15 cellular contexts compared by ENCODE assay signal in genomic region chr7:18445483-18445882, GRCh38. TPM values are rescaled to one million over a fixed set of nuclear protein-coding genes. Genes with fewer than 3 reads are reported as not detected.
"Had no signal": no experiment of that assay in that cellular context is flagged by ENCODE, and none has a peak within 500 bp of the region (broad histone marks: within the 10 kb centered on the region; RNA-seq: fewer than 3 reads in every experiment).

No MANE protein-coding gene starts in this region.

- H3K4me3 ChIP-seq: colonic mucosa, gastrocnemius medialis, left lung, thyroid gland had no signal

- H3K4me1 ChIP-seq: colonic mucosa, left lung, thyroid gland had no signal

- H3K27me3 ChIP-seq: colonic mucosa, gastrocnemius medialis, left lung, neutrophil, thyroid gland had no signal

- DNase-seq: activated B cell treated with CpG ODN at 0.5 μM for 24 hours; activated CD4-positive, alpha-beta T cell treated with anti-CD3 and anti-CD28 coated beads, Interleukin-2, amount 10 ng/mL, durations not matched to agents 24 days and 14 days; activated naive CD4-positive, alpha-beta T cell treated with anti-CD3 and anti-CD28 coated beads for 36 hours; caudate nucleus; colonic mucosa; effector CD8-positive, alpha-beta T cell; gastrocnemius medialis; islet precursor cell; left lung; posterior cingulate gyrus; thyroid gland had no signal

- H3K4me3 Mint-ChIP-seq: activated B cell treated with CpG ODN at 0.5 μM for 24 hours; activated CD4-positive, alpha-beta T cell treated with anti-CD3 and anti-CD28 coated beads, Interleukin-2, amount 10 ng/mL, durations not matched to agents 24 days and 14 days; activated naive CD4-positive, alpha-beta T cell treated with anti-CD3 and anti-CD28 coated beads for 36 hours; activated T-helper 1 cell treated with anti-CD3 and anti-CD28 coated beads, Interleukin-12 subunit alpha, Interleukin-12 subunit beta, Interleukin-2, Interleukin-4 antibody, amounts not matched to agents 30 ng/mL and 10 ng/mL and 1 ng/mL, durations not matched to agents 14 hours and 24 hours and 36 hours; memory B cell had no signal

- H3K9me3 Mint-ChIP-seq: activated B cell treated with CpG ODN at 0.5 μM for 24 hours; activated CD4-positive, alpha-beta T cell treated with anti-CD3 and anti-CD28 coated beads, Interleukin-2, amount 10 ng/mL, durations not matched to agents 24 days and 14 days; activated naive CD4-positive, alpha-beta T cell treated with anti-CD3 and anti-CD28 coated beads for 36 hours; activated T-helper 1 cell treated with anti-CD3 and anti-CD28 coated beads, Interleukin-12 subunit alpha, Interleukin-12 subunit beta, Interleukin-2, Interleukin-4 antibody, amounts not matched to agents 30 ng/mL and 10 ng/mL and 1 ng/mL, durations not matched to agents 14 hours and 24 hours and 36 hours; memory B cell had no signal

- ATAC-seq: gastrocnemius medialis, left lung had no signal

- H3K9me3 ChIP-seq: colonic mucosa, gastrocnemius medialis, left lung, neutrophil, thyroid gland had no signal

- H3K27ac Mint-ChIP-seq: activated B cell treated with CpG ODN at 0.5 μM for 24 hours; activated CD4-positive, alpha-beta T cell treated with anti-CD3 and anti-CD28 coated beads, Interleukin-2, amount 10 ng/mL, durations not matched to agents 24 days and 14 days; activated naive CD4-positive, alpha-beta T cell treated with anti-CD3 and anti-CD28 coated beads for 36 hours; activated T-helper 1 cell treated with anti-CD3 and anti-CD28 coated beads, Interleukin-12 subunit alpha, Interleukin-12 subunit beta, Interleukin-2, Interleukin-4 antibody, amounts not matched to agents 30 ng/mL and 10 ng/mL and 1 ng/mL, durations not matched to agents 14 hours and 24 hours and 36 hours; memory B cell had no signal

- H3K36me3 ChIP-seq: colonic mucosa, gastrocnemius medialis, left lung, neutrophil, thyroid gland had no signal

- H3K27me3 Mint-ChIP-seq: activated B cell treated with CpG ODN at 0.5 μM for 24 hours; activated CD4-positive, alpha-beta T cell treated with anti-CD3 and anti-CD28 coated beads, Interleukin-2, amount 10 ng/mL, durations not matched to agents 24 days and 14 days; memory B cell had no signal

- H3K4me1 Mint-ChIP-seq: activated CD4-positive, alpha-beta T cell treated with anti-CD3 and anti-CD28 coated beads, Interleukin-2, amount 10 ng/mL, durations not matched to agents 24 days and 14 days; memory B cell had no signal

- H3K27ac ChIP-seq: colonic mucosa, epithelial cell of prostate, gastrocnemius medialis, left lung, neutrophil, thyroid gland had no signal

RNA-seq across cellular contexts. Expression of gene HDAC9, which starts 50.1 kb away (rescaled TPM):
- total RNA-seq: activated naive CD4-positive, alpha-beta T cell treated with anti-CD3 and anti-CD28 coated beads for 36 hours had no signal
